6 cellular contexts compared by ENCODE assay signal in genomic region chr19:45187421-45188100, GRCh38. TPM values are rescaled to one million over a fixed set of nuclear protein-coding genes. Genes with fewer than 3 reads are reported as not detected.
DNase-seq lines count a peak whose midpoint lies in the region; FAIRE-seq and TF ChIP-seq lines count a peak whose summit lies in the region.

No MANE protein-coding gene starts in this region.

- no peak overlapping the region for H3K27ac Mint-ChIP-seq in glutamatergic neuron (ENCODE audit: unreplicated experiment)

- H3K4me3 Mint-ChIP-seq in glutamatergic neuron (ENCODE audit: unreplicated experiment), result no peak overlapping the region

- FAIRE-seq in GM19239 (lab: Jason Lieb, UNC), result peak; percentile 84
- FAIRE-seq in H54 (lab: Jason Lieb, UNC), result no peak
- FAIRE-seq in RCC 7860 (lab: Jason Lieb, UNC), result no peak

- no peaks in the 10 kb centered on the region for H3K4me1 Mint-ChIP-seq in glutamatergic neuron (ENCODE audit: low read depth, unreplicated experiment)

- no peak for TF ChIP-seq POLR2A in H54 (IDR thresholded peaks at IDR 0.05; ENCODE audit: low read depth, low read length)

- DNase-seq in GM19239 (ENCODE audit: insufficient read length, low spot score) (peak; percentile 70), NCI-H82 (lab: John Stamatoyannopoulos, UW) (peak; percentile 71), glutamatergic neuron (no peak), H54 (ENCODE audit: insufficient read length, low spot score) (no peak), HCEC 1CT (no peak), RCC 7860 (ENCODE audit: low spot score) (no peak)

- no peaks in the 10 kb centered on the region for H3K36me3 Mint-ChIP-seq in glutamatergic neuron (ENCODE audit: unreplicated experiment)

- TF ChIP-seq CTCF in glutamatergic neuron (IDR thresholded peaks at IDR 0.05; ENCODE audit: partially characterized antibody, unreplicated experiment), result peak; percentile 73

- no peaks in the 10 kb centered on the region for H3K9me3 Mint-ChIP-seq in glutamatergic neuron (ENCODE audit: unreplicated experiment)

- no peaks in the 10 kb centered on the region for H3K27me3 Mint-ChIP-seq in glutamatergic neuron (ENCODE audit: unreplicated experiment)

RNA-seq across cellular contexts. Expression of gene BLOC1S3, which starts 9.0 kb away (rescaled TPM):
- 8.1 TPM for total RNA-seq in glutamatergic neuron (ENCODE audit: unreplicated experiment)

RNA-seq across cellular contexts. Expression of gene TRAPPC6A, which starts 9.5 kb away (rescaled TPM):
- total RNA-seq in glutamatergic neuron (ENCODE audit: unreplicated experiment), result 31.6 TPM

RNA-seq across cellular contexts. Expression of gene NKPD1, which starts 26.8 kb away (rescaled TPM):
- 1.2 TPM for total RNA-seq in glutamatergic neuron (ENCODE audit: unreplicated experiment)

RNA-seq across cellular contexts. Expression of gene EXOC3L2, which starts 57.6 kb away (rescaled TPM):
- total RNA-seq in glutamatergic neuron (ENCODE audit: unreplicated experiment), result not detected

Comparison
In these comparisons a context has a peak if more than half of its experiments do, and no peak if none do; other contexts are left out.
1. DNase-seq: peak in GM19239 (single experiment) and NCI-H82 (single experiment); none in glutamatergic neuron (single experiment), H54 (single experiment), HCEC 1CT (single experiment) and RCC 7860 (single experiment).